ENCODE assay signal across 34 cellular contexts in genomic region chr7:144960763-144961162, GRCh38.
"Had no signal": no experiment of that assay in that cellular context is flagged by ENCODE, and none has a peak within 500 bp of the region (broad histone marks: within the 10 kb centered on the region; RNA-seq: fewer than 3 reads in every experiment).

No MANE protein-coding gene starts in this region.

- DNase-seq: Karpas-422, Kasumi-1, MG63, MM.1S, MV-4-11, NCI-H1048, NCI-H1092, NCI-H1092 treated with DMSO at 0.1 percent for 48 hours, NCI-H1105, NCI-H1105 treated with DMSO at 0.1 percent for 48 hours, NCI-H1417, NCI-H1417 treated with DMSO at 0.1 percent for 48 hours, NCI-H1436, NCI-H1436 treated with DMSO at 0.1 percent for 48 hours, NCI-H146, NCI-H1694, NCI-H1694 treated with DMSO at 0.1 percent for 48 hours, NCI-H187, NCI-H187 treated with DMSO at 0.1 percent for 48 hours, NCI-H1930, NCI-H2029, NCI-H2029 treated with DMSO at 0.1 percent for 48 hours, NCI-H2081, NCI-H2081 treated with DMSO at 0.1 percent for 48 hours, NCI-H2107, NCI-H2171, NCI-H2171 treated with DMSO at 0.1 percent for 48 hours, NCI-H2227 treated with DMSO at 0.1 percent for 48 hours, NCI-H226, NCI-H345, NCI-H446, NCI-H446 treated with DMSO at 0.1 percent for 48 hours, NCI-H510A, NCI-H510A treated with DMSO at 0.1 percent for 48 hours had no signal

- H3K27me3 ChIP-seq: MG63 had no signal

- H3K4me3 ChIP-seq: MG63 had no signal

- H3K9me3 ChIP-seq: MG63 had no signal

- H3K36me3 ChIP-seq: MG63 had no signal
